ENCODE assay signal across 8 cellular contexts in genomic region chr17:49361902-49362722, GRCh38. TPM values are rescaled to one million over a fixed set of nuclear protein-coding genes. Genes with fewer than 3 reads are reported as not detected.
A peak's percentile ranks its signal among the peaks of the same experiment; 100 is the strongest.
DNase-seq lines count a peak whose midpoint lies in the region; ATAC-seq and TF ChIP-seq lines count a peak whose summit lies in the region.

ZNF652 (minus strand) TSS chr17:49362250; CDS start chr17:49317725, 44,525 bp downstream.

- DNase-seq in GOT3 (lab: John Stamatoyannopoulos, UW) (peak; percentile 64), RWPE2 (ENCODE audit: low spot score) (peak; percentile 96), fibroblast of the aortic adventitia (ENCODE audit: low read depth) (peak; percentile 72), nephron progenitor cell (peak; percentile 95)
- DNase-seq in activated effector memory CD4-positive, alpha-beta T cell treated with Interleukin-2 at 50 U/mL for 16 hours, result peak; percentile 97

- H3K27ac Mint-ChIP-seq in nephron progenitor cell, result peak within 1 kb of the TSS; percentile 86
- H3K27ac Mint-ChIP-seq in stimulated activated naive CD8-positive, alpha-beta T cell treated with anti-CD3 and anti-CD28 coated beads, Interleukin-15, Interleukin-2, amounts not matched to agents 100 ng/mL and 50 ng/mL, for 24 hours, result peak within 1 kb of the TSS; percentile 96

- peak within 1 kb of the TSS; percentile 29; the same call in 1 of the 2 replicates for H2AFZ ChIP-seq in Loucy (ENCODE audit: low read length)

- H3K9ac ChIP-seq in Loucy (ENCODE audit: low read depth, low read length, poor library complexity, severe bottlenecking), result peak within 1 kb of the TSS; percentile 90

- ATAC-seq in RWPE2 (ENCODE audit: low read depth), result peak; percentile 66

- peaks cover 47% of the 10 kb centered on the region for H3K4me1 Mint-ChIP-seq in nephron progenitor cell
- peaks cover 58% of the 10 kb centered on the region for H3K4me1 Mint-ChIP-seq in stimulated activated naive CD8-positive, alpha-beta T cell treated with anti-CD3 and anti-CD28 coated beads, Interleukin-15, Interleukin-2, amounts not matched to agents 100 ng/mL and 50 ng/mL, for 24 hours (ENCODE audit: low read depth)

- H4K20me1 ChIP-seq in DOHH2 (ENCODE audit: control insufficient read depth, insufficient read depth, low read depth, low read length) (peaks cover 20% of the 10 kb centered on the region), Loucy (ENCODE audit: insufficient read depth, low read length, poor library complexity, severe bottlenecking) (peaks cover 39% of the 10 kb centered on the region)

- H3K9me3 Mint-ChIP-seq in nephron progenitor cell, result no peaks in the 10 kb centered on the region
- H3K9me3 Mint-ChIP-seq in stimulated activated naive CD8-positive, alpha-beta T cell treated with anti-CD3 and anti-CD28 coated beads, Interleukin-15, Interleukin-2, amounts not matched to agents 100 ng/mL and 50 ng/mL, for 24 hours, result no peaks in the 10 kb centered on the region

- H3K9me3 ChIP-seq in DOHH2 (ENCODE audit: control insufficient read depth, insufficient read depth, low read length) (no peaks in the 10 kb centered on the region), Loucy (ENCODE audit: insufficient read depth, low read depth, low read length) (no peaks in the 10 kb centered on the region), RWPE2 (ENCODE audit: severe bottlenecking) (no peaks in the 10 kb centered on the region)

- H3K36me3 ChIP-seq in DOHH2 (ENCODE audit: control insufficient read depth, low read length), result peaks cover 12% of the 10 kb centered on the region; the same call in 1 of the 2 replicates
- H3K36me3 ChIP-seq in Loucy (ENCODE audit: insufficient read depth, low read length), result no peaks in the 10 kb centered on the region
- H3K36me3 ChIP-seq in RWPE2 (ENCODE audit: low read depth), result no peaks in the 10 kb centered on the region

- H3K4me1 ChIP-seq in DOHH2 (ENCODE audit: control insufficient read depth, low read length) (peaks cover 45% of the 10 kb centered on the region), Loucy (ENCODE audit: insufficient read depth, low read length, poor library complexity, severe bottlenecking) (peaks cover 52% of the 10 kb centered on the region), RWPE2 (ENCODE audit: insufficient read depth, poor library complexity, severe bottlenecking) (peaks cover 9% of the 10 kb centered on the region)

- no peaks in the 10 kb centered on the region for H3K27me3 Mint-ChIP-seq in nephron progenitor cell (ENCODE audit: low read depth, poor library complexity)
- no peaks in the 10 kb centered on the region for H3K27me3 Mint-ChIP-seq in stimulated activated naive CD8-positive, alpha-beta T cell treated with anti-CD3 and anti-CD28 coated beads, Interleukin-15, Interleukin-2, amounts not matched to agents 100 ng/mL and 50 ng/mL, for 24 hours

- no peaks in the 10 kb centered on the region for H3K9me2 ChIP-seq in DOHH2 (replicated peaks; ENCODE audit: control insufficient read depth, low read length)
- no peaks in the 10 kb centered on the region for H3K9me2 ChIP-seq in Loucy (replicated peaks; ENCODE audit: low read depth, low read length)

- peak within 1 kb of the TSS; percentile 87 for H3K4me3 ChIP-seq in DOHH2 (ENCODE audit: low read length)
- H3K4me3 ChIP-seq in Loucy (ENCODE audit: low read length, poor library complexity, severe bottlenecking), result peak within 1 kb of the TSS; percentile 83
- peak within 1 kb of the TSS; percentile 92 for H3K4me3 ChIP-seq in RWPE2 (ENCODE audit: severe bottlenecking)
- peak within 1 kb of the TSS; percentile 87 for H3K4me3 ChIP-seq in fibroblast of the aortic adventitia (ENCODE audit: low read depth, low read length)

- H3F3A ChIP-seq in DOHH2 (ENCODE audit: control insufficient read depth, insufficient read depth) (0 out of 2 replicates have a peak, but pooled peaks cover 2% of the 10 kb centered on the region), Loucy (ENCODE audit: low read depth) (0 out of 2 replicates have a peak, but pooled peaks cover 2% of the 10 kb centered on the region)

- H3K27me3 ChIP-seq in DOHH2 (ENCODE audit: control insufficient read depth, low read length), result no peaks in the 10 kb centered on the region
- H3K27me3 ChIP-seq in Loucy (ENCODE audit: insufficient read depth, low read length, poor library complexity, severe bottlenecking), result no peaks in the 10 kb centered on the region
- H3K27me3 ChIP-seq in RWPE2 (ENCODE audit: insufficient read depth, poor library complexity, severe bottlenecking), result no peaks in the 10 kb centered on the region

- H3K36me3 Mint-ChIP-seq in nephron progenitor cell (ENCODE audit: low read depth), result no peaks in the 10 kb centered on the region
- no peaks in the 10 kb centered on the region for H3K36me3 Mint-ChIP-seq in stimulated activated naive CD8-positive, alpha-beta T cell treated with anti-CD3 and anti-CD28 coated beads, Interleukin-15, Interleukin-2, amounts not matched to agents 100 ng/mL and 50 ng/mL, for 24 hours (ENCODE audit: low read depth)

- H3K79me2 ChIP-seq in DOHH2 (ENCODE audit: control insufficient read depth, low read length) (peaks cover 45% of the 10 kb centered on the region), Loucy (ENCODE audit: insufficient read depth, low read length) (peaks cover 40% of the 10 kb centered on the region)

- TF ChIP-seq CTCF in DOHH2 (IDR thresholded peaks at IDR 0.05; ENCODE audit: low read depth, low read length, poor library complexity, severe bottlenecking) (no peak), Loucy (conservative IDR thresholded peaks at IDR 0.05; ENCODE audit: low read length) (no peak), RWPE2 (IDR thresholded peaks at IDR 0.05; ENCODE audit: poor library complexity, severe bottlenecking) (no peak), fibroblast of the aortic adventitia (IDR thresholded peaks at IDR 0.05; ENCODE audit: insufficient read depth, low read length) (no peak), nephron progenitor cell (IDR thresholded peaks at IDR 0.05) (no peak)

- H3K4me2 ChIP-seq in DOHH2 (ENCODE audit: low read length) (peak within 1 kb of the TSS; percentile 93), Loucy (ENCODE audit: low read depth, low read length, poor library complexity, severe bottlenecking) (peak within 1 kb of the TSS; percentile 97)

- H3K27ac ChIP-seq in DOHH2 (ENCODE audit: low read depth, low read length) (peak within 1 kb of the TSS; percentile 76), RWPE2 (ENCODE audit: poor library complexity, severe bottlenecking) (peak within 1 kb of the TSS; percentile 80)

- peak within 1 kb of the TSS; percentile 93 for H3K4me3 Mint-ChIP-seq in nephron progenitor cell
- peak within 1 kb of the TSS; percentile 96 for H3K4me3 Mint-ChIP-seq in stimulated activated naive CD8-positive, alpha-beta T cell treated with anti-CD3 and anti-CD28 coated beads, Interleukin-15, Interleukin-2, amounts not matched to agents 100 ng/mL and 50 ng/mL, for 24 hours

RNA-seq across cellular contexts. Expression of gene ZNF652, which starts in this region (rescaled TPM):
- total RNA-seq in fibroblast of the aortic adventitia (ENCODE audit: low replicate concordance), result 25.6 and 27.7 TPM in 2 replicates

Comparison
In these comparisons a context has a peak if more than half of its experiments do, and no peak if none do; other contexts are left out.
1. Peak in every context shown above with its lines: DNase-seq, ATAC-seq, H3K4me3 ChIP-seq and H3K27ac ChIP-seq.